Comparison of ENCODE assay signal across 1 cellular context in genomic region chr14:73719361-73719760, GRCh38.
TF ChIP-seq lines count a peak whose summit lies in the region.

No MANE protein-coding gene starts in this region.

TF ChIP-seq in H1, 55 proteins besides CTCF, POLR2A, EP300 and RAD21:
- TF ChIP-seq SP1 (IDR thresholded peaks at IDR 0.05; ENCODE audit: low read depth, low read length) (no peak), POU5F1 (IDR thresholded peaks at IDR 0.05; ENCODE audit: low read depth, low read length) (no peak), SIX5 (IDR thresholded peaks at IDR 0.05; ENCODE audit: low read depth, low read length) (no peak), SAP30 (IDR thresholded peaks at IDR 0.05; ENCODE audit: insufficient read depth, insufficient replicate concordance, low read length) (no peak), GTF2F1 (IDR thresholded peaks at IDR 0.05; ENCODE audit: borderline replicate concordance, low read depth, low read length) (no peak), NRF1 (IDR thresholded peaks at IDR 0.05; ENCODE audit: low read depth, low read length) (no peak), NANOG (IDR thresholded peaks at IDR 0.05; ENCODE audit: insufficient read depth, low read depth, low read length, poor library complexity, severe bottlenecking) (no peak), KDM5A (IDR thresholded peaks at IDR 0.05; ENCODE audit: low read length) (no peak), HDAC2 (IDR thresholded peaks at IDR 0.05; ENCODE audit: borderline replicate concordance in 1 of 2, low read depth in 2 of 2, low read length in 2 of 2) (no peak), RFX5 (IDR thresholded peaks at IDR 0.05; ENCODE audit: borderline replicate concordance, low read depth, low read length) (no peak), SP4 (IDR thresholded peaks at IDR 0.05; ENCODE audit: low read length) (no peak), BRCA1 (IDR thresholded peaks at IDR 0.05; ENCODE audit: low read depth, low read length) (no peak), POLR2AphosphoS5 (IDR thresholded peaks at IDR 0.05; ENCODE audit: low read depth, low read length) (no peak), CTBP2 (IDR thresholded peaks at IDR 0.05; ENCODE audit: borderline replicate concordance, insufficient read depth, insufficient read length, low read length) (no peak), PHF8 (conservative IDR thresholded peaks at IDR 0.05; ENCODE audit: low read depth, low read length) (no peak), BCL11A (IDR thresholded peaks at IDR 0.05; ENCODE audit: low read depth in 2 of 2, low read length in 2 of 2) (no peak), SUZ12 (IDR thresholded peaks at IDR 0.05; ENCODE audit: low read length) (no peak), KDM1A (IDR thresholded peaks at IDR 0.05; ENCODE audit: borderline replicate concordance, low read length) (no peak)
